9 cellular contexts compared by ENCODE assay signal in the genomic region with DNA sequence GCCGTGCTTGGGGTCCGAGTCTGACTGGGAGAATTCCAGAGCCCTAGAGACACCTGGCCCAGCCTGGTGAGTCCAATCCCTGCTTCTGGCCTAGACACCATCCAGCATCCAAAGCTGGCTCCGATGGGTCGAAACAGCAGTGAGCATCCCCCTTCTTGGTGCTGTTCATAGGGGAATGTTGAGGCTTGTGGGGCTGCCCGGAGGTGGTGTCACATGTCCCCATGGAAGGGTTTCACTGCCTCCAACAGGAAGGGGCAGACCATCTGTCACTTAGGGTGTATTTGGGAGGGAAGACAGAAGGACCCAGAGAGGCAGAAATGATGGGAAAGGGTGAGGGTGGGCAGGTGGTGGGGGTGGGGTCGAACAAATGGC. TPM values are rescaled to one million over a fixed set of nuclear protein-coding genes. Genes with fewer than 3 reads are reported as not detected.
DNase-seq lines count a peak whose midpoint lies in the region; ATAC-seq and TF ChIP-seq lines count a peak whose summit lies in the region.
"Had no signal": no experiment of that assay in that cellular context is flagged by ENCODE, and none has a peak within 500 bp of the region (broad histone marks: within the 10 kb centered on the region; RNA-seq: fewer than 3 reads in every experiment).

No MANE protein-coding gene starts in this region.

- intact Hi-C loops in PC-9 (cut with micrococcal nuclease; ENCODE audit: unreplicated experiment) = loop anchor here (1.0 to 2.0 kb wide), 5 partner anchors 37 to 330 kb away; no protein-coding TSS in a partner anchor
- intact Hi-C loops in esophagus squamous epithelium (cut with DNase I) = loop anchor here (5.0 kb wide), 1 partner anchor 435 kb away; no protein-coding TSS in a partner anchor
- intact Hi-C loops in sigmoid colon (cut with DNase I) = loop anchor here (5.0 kb wide), 1 partner anchor 35 kb away; no protein-coding TSS in a partner anchor

- peaks cover 0 to 7% of the 10 kb centered on the region in 2 donors for H3K27me3 Mint-ChIP-seq in CD8-positive, alpha-beta memory T cell

- no peak overlapping the region for H3K27ac ChIP-seq in CD8-positive, alpha-beta memory T cell (ENCODE audit: low read depth, low read length)
- H3K27ac ChIP-seq in PC-9 = peak overlapping the region; percentile 57
- peak overlapping the region; percentile 89 to 94 (median 92) for H3K27ac ChIP-seq in esophagus squamous epithelium
- peak overlapping the region; percentile 88 to 92 (median 90) for H3K27ac ChIP-seq in sigmoid colon

- H3K9me3 ChIP-seq in CD8-positive, alpha-beta memory T cell (ENCODE audit: low read length) = no peaks in the 10 kb centered on the region
- H3K9me3 ChIP-seq in PC-9 (ENCODE audit: insufficient read depth, low read depth) (no peaks in the 10 kb centered on the region), esophagus squamous epithelium (no peaks in the 10 kb centered on the region), sigmoid colon (no peaks in the 10 kb centered on the region)

- TF ChIP-seq CTCF in PC-9 (conservative IDR thresholded peaks at IDR 0.05) = no peak
- no peak for TF ChIP-seq CTCF in esophagus squamous epithelium (IDR thresholded peaks at IDR 0.05)
- no peak for TF ChIP-seq CTCF in sigmoid colon (IDR thresholded peaks at IDR 0.05)

- POLR2A ChIA-PET in CD8-positive, alpha-beta memory T cell (lab: Charles Lee) = no interaction called here
- POLR2A ChIA-PET in PC-9 (lab: Charles Lee; ENCODE audit: unreplicated experiment) = no interaction called here

- no peak for ATAC-seq in GM19463 (IDR thresholded peaks at IDR 0.05; ENCODE audit: unreplicated experiment)
- no peak for ATAC-seq in GM21786 (IDR thresholded peaks at IDR 0.05; ENCODE audit: unreplicated experiment)

- no peak for TF ChIP-seq EP300 in sigmoid colon (IDR thresholded peaks at IDR 0.05)

- peaks cover 38% of the 10 kb centered on the region for H3K4me1 ChIP-seq in CD8-positive, alpha-beta memory T cell (ENCODE audit: insufficient read depth, low read length)
- peaks cover 37% of the 10 kb centered on the region for H3K4me1 ChIP-seq in PC-9 (replicated peaks; ENCODE audit: insufficient read depth)
- H3K4me1 ChIP-seq in esophagus squamous epithelium = peaks cover 30 to 71% (median 40%) of the 10 kb centered on the region in 3 donors
- peaks cover 0 to 48% (median 35%) of the 10 kb centered on the region in 4 donors for H3K4me1 ChIP-seq in sigmoid colon

- peaks cover 35% of the 10 kb centered on the region for H3F3A ChIP-seq in PC-9 (ENCODE audit: insufficient read depth, low read depth)

- H3K4me3 ChIP-seq in CD8-positive, alpha-beta memory T cell (ENCODE audit: low read length) = no peak overlapping the region
- H3K4me3 ChIP-seq in PC-9 (no peak overlapping the region), esophagus squamous epithelium (no peak overlapping the region), sigmoid colon (no peak overlapping the region)

- H3K9me3 Mint-ChIP-seq in CD8-positive, alpha-beta memory T cell = no peaks in the 10 kb centered on the region

- no peaks in the 10 kb centered on the region for H4K20me1 ChIP-seq in PC-9 (ENCODE audit: insufficient read depth)

- 39 to 40% methylated on average over 2 to 3 of the region's 6 CpGs for WGBS in esophagus squamous epithelium, 2 donors
- WGBS in sigmoid colon, 2 donors = 70 to 74% methylated on average over 6 of the region's 6 CpGs

- H3K36me3 ChIP-seq in CD8-positive, alpha-beta memory T cell (ENCODE audit: insufficient read depth, low read length) = no peaks in the 10 kb centered on the region
- H3K36me3 ChIP-seq in PC-9 (ENCODE audit: low read depth) (no peaks in the 10 kb centered on the region), esophagus squamous epithelium (no peaks in the 10 kb centered on the region), sigmoid colon (no peaks in the 10 kb centered on the region)

- TF ChIP-seq POLR2A in esophagus squamous epithelium (IDR thresholded peaks at IDR 0.05) (no peak), sigmoid colon (IDR thresholded peaks at IDR 0.05) (no peak)

- H3K4me1 Mint-ChIP-seq in CD8-positive, alpha-beta memory T cell = peaks cover 35 to 71% (median 38%) of the 10 kb centered on the region in 3 donors

- H3K9me2 ChIP-seq in PC-9 (ENCODE audit: insufficient read depth) = no peaks in the 10 kb centered on the region

- H3K4me3 Mint-ChIP-seq in CD8-positive, alpha-beta memory T cell = peak overlapping the region in 2 of 7 donors; percentile 61 to 71

- CTCF ChIA-PET in CD8-positive, alpha-beta memory T cell (lab: Charles Lee) = interaction anchor here (1.3 to 2.1 kb wide), 6 partner anchors 10 to 477 kb away, joined by 3 to 9 read pairs (median 6); no protein-coding TSS in a partner anchor
- CTCF ChIA-PET in PC-9 (lab: Charles Lee) = interaction anchor here (0.6 kb wide), 1 partner anchor 37 kb away, joined by 11 read pairs; no protein-coding TSS in a partner anchor

- DNase-seq in CD8-positive, alpha-beta memory T cell = no peak
- DNase-seq in PC-9 (no peak), esophagus squamous epithelium (lab: John Stamatoyannopoulos, UW) (no peak), sigmoid colon (no peak), DMS114 treated with DMSO at 0.1 percent for 48 hours (lab: John Stamatoyannopoulos, UW; ENCODE audit: unreplicated experiment) (no peak), H4 (ENCODE audit: low spot score) (no peak)
- DNase-seq: T-helper 9 cell had no signal

- peak overlapping the region; percentile 43 for H3K4me2 ChIP-seq in PC-9

- H3K27ac Mint-ChIP-seq in CD8-positive, alpha-beta memory T cell = peak overlapping the region; percentile 70 to 97 (median 89)

- peaks cover 0 to 2% (median 0%) of the 10 kb centered on the region in 3 donors for H3K36me3 Mint-ChIP-seq in CD8-positive, alpha-beta memory T cell

- H3K27me3 ChIP-seq in CD8-positive, alpha-beta memory T cell (ENCODE audit: insufficient read depth, low read length, poor library complexity, severe bottlenecking) = no peaks in the 10 kb centered on the region
- no peaks in the 10 kb centered on the region for H3K27me3 ChIP-seq in PC-9 (ENCODE audit: insufficient read depth, low read depth)
- H3K27me3 ChIP-seq in esophagus squamous epithelium = no peaks in the 10 kb centered on the region
- H3K27me3 ChIP-seq in sigmoid colon = no peaks in the 10 kb centered on the region

- H3K79me2 ChIP-seq in PC-9 (ENCODE audit: low read depth) = no peaks in the 10 kb centered on the region

- H2AFZ ChIP-seq in PC-9 = 0 out of 2 replicates have a peak overlapping the region, but pooled peaks have one; percentile 37

- BruUV-seq in PC-9 (replicated peaks; lab: Mats Ljungman, UMichigan) = TSS peak; percentile 85

RNA-seq across cellular contexts. Expression of gene C9orf50, which starts 13.9 kb away (rescaled TPM):
- not detected for total RNA-seq in CD8-positive, alpha-beta memory T cell
- polyA plus RNA-seq in CD8-positive, alpha-beta memory T cell = not detected
- 0.38 TPM in 1 of 2 replicates, not detected in the other for total RNA-seq in PC-9 (2021)
- not detected for total RNA-seq in esophagus squamous epithelium
- total RNA-seq in sigmoid colon = 1 to 10 TPM in 1 of 4 donors, under 1 TPM in 1, not detected in 2; 0.82 to 1.2 TPM
- under 1 TPM in 1 of 3 donors, not detected in 2; 0.03 TPM for polyA plus RNA-seq in sigmoid colon
- total RNA-seq in H4 (2014; rRNA removed; shearing (Covaris generic)) = not detected in 2 replicates

RNA-seq across cellular contexts. Expression of gene NTMT1, which starts 19.0 kb away (rescaled TPM):
- 10 to 100 TPM; 65.5 to 68.9 TPM for total RNA-seq in CD8-positive, alpha-beta memory T cell
- 48.6 TPM for polyA plus RNA-seq in CD8-positive, alpha-beta memory T cell
- total RNA-seq in PC-9 (2021) (52.5 and 53.1 TPM in 2 replicates), esophagus squamous epithelium (10 to 100 TPM; 14.0 to 17.6 (median 16.0) TPM), sigmoid colon (10 to 100 TPM in 3 of 4 donors, 1 to 10 TPM in 1; 5.8 to 22.5 (median 16.9) TPM)
- polyA plus RNA-seq in sigmoid colon = 10 to 100 TPM; 25.8 to 49.3 (median 27.5) TPM
- total RNA-seq in H4 (2014; rRNA removed; shearing (Covaris generic)) = 42.0 and 47.8 TPM in 2 replicates

RNA-seq across cellular contexts. Expression of gene ASB6, which starts 34.9 kb away (rescaled TPM):
- 10 to 100 TPM; 28.0 to 28.3 TPM for total RNA-seq in CD8-positive, alpha-beta memory T cell
- polyA plus RNA-seq in CD8-positive, alpha-beta memory T cell = 31.0 TPM
- total RNA-seq in PC-9 (2021) = 19.3 and 20.2 TPM in 2 replicates
- 10 to 100 TPM; 15.4 to 22.5 (median 17.6) TPM for total RNA-seq in esophagus squamous epithelium
- total RNA-seq in sigmoid colon = 10 to 100 TPM in 2 of 4 donors, 1 to 10 TPM in 2; 8.9 to 10.3 (median 9.8) TPM
- polyA plus RNA-seq in sigmoid colon = 10 to 100 TPM in 1 of 3 donors, 1 to 10 TPM in 2; 8.4 to 20.8 (median 9.7) TPM
- 8.3 and 13.3 TPM in 2 replicates for total RNA-seq in H4 (2014; rRNA removed; shearing (Covaris generic))

RNA-seq across cellular contexts. Expression of gene PRRX2, which starts 58.4 kb away (rescaled TPM):
- total RNA-seq in CD8-positive, alpha-beta memory T cell = under 1 TPM; 0.35 to 0.66 TPM
- polyA plus RNA-seq in CD8-positive, alpha-beta memory T cell = not detected
- total RNA-seq in PC-9 (2021) (0.98 and 1.6 TPM in 2 replicates), esophagus squamous epithelium (1 to 10 TPM in 3 of 4 donors, under 1 TPM in 1; 0.82 to 3.8 (median 2.3) TPM), sigmoid colon (1 to 10 TPM in 2 of 4 donors, under 1 TPM in 1, not detected in 1; 0.49 to 4.7 (median 2.9) TPM)
- polyA plus RNA-seq in sigmoid colon = 1 to 10 TPM in 2 of 3 donors, under 1 TPM in 1; 0.46 to 4.2 (median 1.1) TPM
- 16.5 and 18.9 TPM in 2 replicates for total RNA-seq in H4 (2014; rRNA removed; shearing (Covaris generic))
